8 cellular contexts compared by ENCODE assay signal in the genomic region with DNA sequence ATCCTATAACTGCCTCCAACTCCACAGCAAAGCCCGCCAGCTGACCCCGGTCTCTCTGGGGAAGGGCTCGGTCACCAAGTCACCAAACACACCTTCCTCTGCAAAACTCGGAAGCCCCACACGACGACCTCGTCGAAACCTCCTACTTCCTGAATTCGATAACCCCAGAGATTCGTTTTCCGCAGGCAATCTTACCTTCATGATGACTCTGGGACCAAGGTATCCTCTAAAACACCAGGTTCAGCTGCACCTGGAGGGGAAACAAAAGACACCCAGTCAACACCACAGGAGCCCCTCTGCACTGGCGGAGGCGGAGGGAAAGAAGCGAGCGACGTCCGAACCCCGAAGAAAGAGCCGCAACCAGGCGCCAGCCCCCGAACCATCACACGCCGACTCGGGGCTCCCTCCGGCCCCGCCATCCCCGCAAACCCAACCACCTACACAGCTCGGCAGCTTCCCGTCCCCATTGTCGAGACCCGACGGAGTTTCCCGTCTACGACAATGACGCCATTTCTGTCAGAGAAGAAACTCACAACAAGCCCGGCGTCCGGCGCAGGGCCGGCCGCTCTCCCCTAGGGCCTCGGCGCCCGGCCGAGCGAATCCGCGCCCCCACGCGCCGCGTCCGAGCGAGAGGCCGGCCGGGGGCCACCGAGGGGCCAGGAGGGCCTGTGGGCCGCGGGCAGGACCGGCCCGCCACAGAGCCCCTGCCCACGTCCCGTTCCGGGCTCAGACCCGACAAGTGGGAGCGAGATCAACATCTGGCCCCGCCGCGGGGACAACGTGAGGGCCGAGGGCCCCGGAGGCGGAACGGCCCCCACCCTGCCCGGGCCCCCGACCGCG. TPM values are rescaled to one million over a fixed set of nuclear protein-coding genes. Genes with fewer than 3 reads are reported as not detected.
DNase-seq lines count a peak whose midpoint lies in the region; ATAC-seq and TF ChIP-seq lines count a peak whose summit lies in the region.

No MANE protein-coding gene starts in this region.

- H2AFZ ChIP-seq in DND-41 (ENCODE audit: low read depth, low read length): peak overlapping the region; percentile 75

- TF ChIP-seq EP300 in gastroesophageal sphincter (IDR thresholded peaks at IDR 0.05): no peak

- peak overlapping the region; percentile 96 for H3K9ac ChIP-seq in DND-41 (ENCODE audit: low read depth, low read length)

- DNase-seq in DND-41: peak; percentile 48
- peak; percentile 78 for DNase-seq in RKO (ENCODE audit: low spot score)
- DNase-seq in activated gamma-delta T cell (lab: John Stamatoyannopoulos, UW): peak; percentile 46
- DNase-seq in nucleus accumbens (lab: John Stamatoyannopoulos, UW): peak in 34 of 56 donors; percentile 6 to 56 (median 30)

- H3K27me3 ChIP-seq in DND-41 (ENCODE audit: insufficient read depth, low read length, poor library complexity): no peaks in the 10 kb centered on the region
- no peaks in the 10 kb centered on the region for H3K27me3 ChIP-seq in gastroesophageal sphincter

- peak overlapping the region; percentile 90 for H3K27ac ChIP-seq in DND-41 (ENCODE audit: low read length)
- H3K27ac ChIP-seq in gastroesophageal sphincter: peak overlapping the region; percentile 95 to 99 (median 98)
- peak overlapping the region; percentile 91 for H3K27ac ChIP-seq in temporal lobe (ENCODE audit: low read depth, low read length)

- ATAC-seq in DND-41 (ENCODE audit: insufficient read depth, low read depth) (0 out of 3 replicates have a peak, but pooled peaks have one; percentile 0), HG02970 (IDR thresholded peaks at IDR 0.05; ENCODE audit: low FRiP score, unreplicated experiment) (peak; percentile 18), gastroesophageal sphincter (no peak), HG03139 (IDR thresholded peaks at IDR 0.05; ENCODE audit: unreplicated experiment) (no peak)

- H3K36me3 ChIP-seq in DND-41 (ENCODE audit: insufficient read depth, low read length) (peaks cover 51% of the 10 kb centered on the region), gastroesophageal sphincter (no peaks in the 10 kb centered on the region)

- no peak for TF ChIP-seq POLR2A in gastroesophageal sphincter (IDR thresholded peaks at IDR 0.05)

- H3K4me1 ChIP-seq in DND-41 (ENCODE audit: insufficient read depth, low read length) (peaks cover 67% of the 10 kb centered on the region), gastroesophageal sphincter (peaks cover 12 to 75% (median 22%) of the 10 kb centered on the region in 3 donors)

- no peaks in the 10 kb centered on the region for H3K9me3 ChIP-seq in DND-41 (ENCODE audit: insufficient read depth, low read length, severe bottlenecking)
- H3K9me3 ChIP-seq in gastroesophageal sphincter: no peaks in the 10 kb centered on the region

- H3K4me3 ChIP-seq in DND-41 (ENCODE audit: low read depth in 1 of 2, low read length in 2 of 2) (peak overlapping the region; percentile 40 to 68), gastroesophageal sphincter (peak overlapping the region; percentile 74 to 93)

- 1 to 3% methylated on average over 8 to 17 of the region's 78 CpGs for WGBS in gastroesophageal sphincter (ENCODE audit: low coverage in 1 of 2), 2 donors

- TF ChIP-seq CTCF in DND-41 (IDR thresholded peaks at IDR 0.05; ENCODE audit: borderline replicate concordance, extremely low read depth, low read length, poor library complexity, severe bottlenecking): no peak
- peak in 1 of 4 experiments; percentile 27 for TF ChIP-seq CTCF in gastroesophageal sphincter (IDR thresholded peaks at IDR 0.05)

- H3K79me2 ChIP-seq in DND-41 (ENCODE audit: insufficient read depth, low read length): peaks cover 92% of the 10 kb centered on the region

- peaks cover 55% of the 10 kb centered on the region for H4K20me1 ChIP-seq in DND-41 (ENCODE audit: insufficient read depth, low read length)

- H3K4me2 ChIP-seq in DND-41 (ENCODE audit: insufficient read depth, low read length): peak overlapping the region; percentile 81

RNA-seq across cellular contexts. Expression of a gene that starts 1.0 kb away (rescaled TPM):
- total RNA-seq in gastroesophageal sphincter: 10 to 100 TPM; 26.7 to 49.2 (median 39.1) TPM
- total RNA-seq in temporal lobe: 55.6 TPM

RNA-seq across cellular contexts. Expression of a gene that starts 1.4 kb away (rescaled TPM):
- total RNA-seq in gastroesophageal sphincter (10 to 100 TPM; 30.5 to 36.2 (median 31.3) TPM), temporal lobe (22.1 TPM)

RNA-seq across cellular contexts. Expression of a gene that starts 40.3 kb away (rescaled TPM):
- 10 to 100 TPM; 13.9 to 22.7 (median 15.4) TPM for total RNA-seq in gastroesophageal sphincter
- 29.0 TPM for total RNA-seq in temporal lobe

Comparison
In these comparisons a context has a peak if more than half of its experiments do, and no peak if none do; other contexts are left out.
1. ATAC-seq: peak in DND-41 (single experiment) and HG02970 (single experiment); none in gastroesophageal sphincter (single experiment) and HG03139 (single experiment).
2. Peak in every context shown above with its lines, with median percentiles within 50 percentile points of each other: DNase-seq and H3K27ac ChIP-seq.